In genomic region chr1:156464825-156465452, GRCh38 we compare ENCODE assay signal across 1 cellular context.
TF ChIP-seq lines count a peak whose summit lies in the region.

No MANE protein-coding gene starts in this region.

TF ChIP-seq in WTC11, 78 proteins besides CTCF, POLR2A, EP300 and RAD21 (continued from another document):
- TF ChIP-seq, protein P1, sequence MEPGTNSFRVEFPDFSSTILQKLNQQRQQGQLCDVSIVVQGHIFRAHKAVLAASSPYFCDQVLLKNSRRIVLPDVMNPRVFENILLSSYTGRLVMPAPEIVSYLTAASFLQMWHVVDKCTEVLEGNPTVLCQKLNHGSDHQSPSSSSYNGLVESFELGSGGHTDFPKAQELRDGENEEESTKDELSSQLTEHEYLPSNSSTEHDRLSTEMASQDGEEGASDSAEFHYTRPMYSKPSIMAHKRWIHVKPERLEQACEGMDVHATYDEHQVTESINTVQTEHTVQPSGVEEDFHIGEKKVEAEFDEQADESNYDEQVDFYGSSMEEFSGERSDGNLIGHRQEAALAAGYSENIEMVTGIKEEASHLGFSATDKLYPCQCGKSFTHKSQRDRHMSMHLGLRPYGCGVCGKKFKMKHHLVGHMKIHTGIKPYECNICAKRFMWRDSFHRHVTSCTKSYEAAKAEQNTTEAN (CRISPR knock-in tag; IDR thresholded peaks at IDR 0.05) = no peak
- TF ChIP-seq ZNF416 (CRISPR knock-in tag; IDR thresholded peaks at IDR 0.05) (no peak), E2F4 (CRISPR knock-in tag; IDR thresholded peaks at IDR 0.05; ENCODE audit: borderline replicate concordance, low read depth) (no peak), ATF1 (CRISPR knock-in tag; IDR thresholded peaks at IDR 0.05) (no peak), SMAD3 (CRISPR knock-in tag; IDR thresholded peaks at IDR 0.05; ENCODE audit: borderline replicate concordance) (no peak), MLX (CRISPR knock-in tag; IDR thresholded peaks at IDR 0.05) (no peak), TEAD1 (CRISPR knock-in tag; IDR thresholded peaks at IDR 0.05) (no peak), GRHL2 (CRISPR knock-in tag; IDR thresholded peaks at IDR 0.05; ENCODE audit: insufficient replicate concordance, severe bottlenecking) (no peak)
